15 cellular contexts compared by ENCODE assay signal in the genomic region with DNA sequence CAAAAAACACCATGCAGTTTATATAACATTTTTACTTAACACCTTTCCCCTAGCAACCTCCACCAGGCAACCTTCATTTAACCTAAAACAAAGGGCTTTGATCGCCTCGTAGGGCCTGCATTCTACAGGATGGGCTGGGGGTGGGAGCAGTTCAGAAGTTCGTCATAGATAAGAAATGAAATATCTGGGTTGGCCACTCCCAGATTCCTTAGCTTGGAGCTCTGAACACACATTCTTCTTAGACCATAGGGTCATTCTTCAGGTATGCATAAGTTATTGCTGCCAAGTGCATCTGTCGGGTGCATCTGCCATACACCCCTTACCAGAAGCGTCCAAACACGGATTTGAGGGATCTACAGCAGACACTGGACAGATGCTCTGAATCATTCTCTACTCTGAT. TPM values are rescaled to one million over a fixed set of nuclear protein-coding genes. Genes with fewer than 3 reads are reported as not detected.
DNase-seq lines count a peak whose midpoint lies in the region; ATAC-seq, FAIRE-seq and TF ChIP-seq lines count a peak whose summit lies in the region.
"Had no signal": no experiment of that assay in that cellular context is flagged by ENCODE, and none has a peak within 500 bp of the region (broad histone marks: within the 10 kb centered on the region; RNA-seq: fewer than 3 reads in every experiment).

No MANE protein-coding gene starts in this region.

- no peak for DNase-seq in H54 (ENCODE audit: insufficient read length, low spot score)
- peak in 1 of 2 experiments; percentile 53 for DNase-seq in SJSA1 (ENCODE audit: low read depth in 1 of 2, low spot score in 2 of 2)
- peak; percentile 74 for DNase-seq in fibroblast of the aortic adventitia (ENCODE audit: low read depth)
- DNase-seq in skeletal muscle cell (ENCODE audit: low read depth) = peak; percentile 50
- DNase-seq in KG1 (lab: John Stamatoyannopoulos, UW) = no peak
- no peak for DNase-seq in lower leg skin (ENCODE audit: low spot score in 2 of 2)
- DNase-seq: activated CD4-positive, alpha-beta memory T cell treated with anti-CD3 and anti-CD28 coated beads for 36 hours; activated effector memory CD4-positive, alpha-beta T cell treated with anti-CD3 and anti-CD28 coated beads, Interleukin-2, amount 50 U/mL, for 16 hours; CD8-positive, alpha-beta T cell; sigmoid colon; T-helper 9 cell had no signal

- H3K27ac ChIP-seq in SJSA1 (peak overlapping the region; percentile 42), gastroesophageal sphincter (peak overlapping the region in 1 of 4 donors; percentile 70)
- H3K27ac ChIP-seq: cardiac muscle cell had no signal

- no peaks in the 10 kb centered on the region for H3K27me3 ChIP-seq in SJSA1 (replicated peaks)
- H3K27me3 ChIP-seq in gastroesophageal sphincter = no peaks in the 10 kb centered on the region
- H3K27me3 ChIP-seq: cardiac muscle cell, sigmoid colon had no signal

- TF ChIP-seq POLR2A in H54 (IDR thresholded peaks at IDR 0.05; ENCODE audit: low read depth, low read length) (no peak), gastroesophageal sphincter (IDR thresholded peaks at IDR 0.05) (no peak), lower leg skin (IDR thresholded peaks at IDR 0.05) (no peak)

- FAIRE-seq in H54 (lab: Jason Lieb, UNC) = peak; percentile 64

- H3K4me1 ChIP-seq in SJSA1 (replicated peaks) (peaks cover 30% of the 10 kb centered on the region), gastroesophageal sphincter (peaks cover 0 to 33% (median under 1%) of the 10 kb centered on the region in 3 donors)

- no peak for ATAC-seq in GM21619 (IDR thresholded peaks at IDR 0.05; ENCODE audit: unreplicated experiment)
- ATAC-seq in gastroesophageal sphincter = no peak
- ATAC-seq: CD8-positive, alpha-beta T cell; esophagus mucosa had no signal

- H3K36me3 ChIP-seq in SJSA1 (no peaks in the 10 kb centered on the region), gastroesophageal sphincter (no peaks in the 10 kb centered on the region)
- H3K36me3 ChIP-seq: cardiac muscle cell, sigmoid colon had no signal

- TF ChIP-seq EP300 in gastroesophageal sphincter (IDR thresholded peaks at IDR 0.05) = no peak

- intact Hi-C loops in lower leg skin (cut with DNase I; ENCODE audit: low total_unique reads) = loop anchor here (10.0 kb wide), 1 partner anchor 300 kb away; the partner anchor contains the start of gene IL3

- WGBS in gastroesophageal sphincter (ENCODE audit: low coverage in 1 of 2), 2 donors = 75% methylated on average over 5 to 6 of the region's 6 CpGs
- WGBS in lower leg skin, 2 donors = 83 to 90% methylated on average over 6 of the region's 6 CpGs

- TF ChIP-seq CTCF in fibroblast of the aortic adventitia (IDR thresholded peaks at IDR 0.05; ENCODE audit: insufficient read depth, low read length) (no peak), gastroesophageal sphincter (IDR thresholded peaks at IDR 0.05) (no peak), lower leg skin (IDR thresholded peaks at IDR 0.05) (no peak)

- H3K9me3 ChIP-seq in SJSA1 (replicated peaks) (no peaks in the 10 kb centered on the region), gastroesophageal sphincter (no peaks in the 10 kb centered on the region)
- H3K9me3 ChIP-seq: sigmoid colon had no signal

- no peak overlapping the region for H3K4me3 ChIP-seq in SJSA1
- no peak overlapping the region for H3K4me3 ChIP-seq in fibroblast of the aortic adventitia (ENCODE audit: low read depth, low read length)
- H3K4me3 ChIP-seq in skeletal muscle cell (ENCODE audit: low read depth, low read length) = no peak overlapping the region
- no peak overlapping the region for H3K4me3 ChIP-seq in gastroesophageal sphincter
- no peak overlapping the region for H3K4me3 ChIP-seq in lower leg skin (ENCODE audit: low read depth, poor library complexity, severe bottlenecking)
- H3K4me3 ChIP-seq: cardiac muscle cell, sigmoid colon had no signal

RNA-seq across cellular contexts. Expression of gene SLC22A5, which starts 4.3 kb away (rescaled TPM):
- 2.4 and 3.5 TPM in 2 replicates for total RNA-seq in SJSA1 (2014; rRNA removed; shearing (Covaris generic))
- total RNA-seq in fibroblast of the aortic adventitia (ENCODE audit: low replicate concordance) = 6.5 TPM in 2 replicates
- 1 to 10 TPM; 6.5 to 9.6 (median 7.5) TPM for total RNA-seq in gastroesophageal sphincter
- total RNA-seq in lower leg skin = 10 to 100 TPM; 13.2 to 25.4 (median 15.7) TPM

Comparison
In these comparisons a context has a peak if more than half of its experiments do, and no peak if none do; other contexts are left out.
1. DNase-seq: peak in fibroblast of the aortic adventitia (single experiment) and skeletal muscle cell (single experiment); none in H54 (single experiment), KG1 (single experiment) and lower leg skin (0 of 2).